ENCODE assay signal across 8 cellular contexts in genomic region chr9:127869310-127870152, GRCh38. TPM values are rescaled to one million over a fixed set of nuclear protein-coding genes. Genes with fewer than 3 reads are reported as not detected.
DNase-seq lines count a peak whose midpoint lies in the region; ATAC-seq and TF ChIP-seq lines count a peak whose summit lies in the region.

No MANE protein-coding gene starts in this region.

- H3K27me3 Mint-ChIP-seq in activated CD4-positive, alpha-beta T cell treated with anti-CD3 and anti-CD28 coated beads, Interleukin-2, amount 10 ng/mL, durations not matched to agents 7 days and 5 days, result no peaks in the 10 kb centered on the region

- peaks cover 0 to 13% (median 6%) of the 10 kb centered on the region in 4 donors for H3K4me1 ChIP-seq in right lobe of liver

- POLR2A ChIA-PET in activated CD4-positive, alpha-beta T cell treated with anti-CD3 and anti-CD28 coated beads, Interleukin-2, amount 10 ng/mL, durations not matched to agents 7 days and 5 days (lab: Charles Lee), result no interaction called here

- H3K27ac ChIP-seq in coronary artery (peak overlapping the region; percentile 50 to 73), right lobe of liver (no peak overlapping the region)

- peaks cover 0 to 5% (median 2%) of the 10 kb centered on the region in 4 donors for H3K36me3 ChIP-seq in right lobe of liver

- CTCF ChIA-PET in activated CD4-positive, alpha-beta T cell treated with anti-CD3 and anti-CD28 coated beads, Interleukin-2, amount 10 ng/mL, durations not matched to agents 7 days and 5 days (lab: Charles Lee), result interaction anchor here (0.5 to 3.0 kb wide), 58 partner anchors 9 to 1562 kb away, joined by 3 to 19 read pairs (median 4); partner anchors contain the start of genes CDK9, ENG, PIP5KL1 and PTRH1

- H3K27me3 ChIP-seq in right lobe of liver, result no peaks in the 10 kb centered on the region

- DNase-seq in DMS79 (lab: John Stamatoyannopoulos, UW) (peak; percentile 29), NCI-H524 treated with DMSO at 0.1 percent for 48 hours (lab: John Stamatoyannopoulos, UW) (peak; percentile 17), coronary artery (ENCODE audit: low spot score) (peak; percentile 93), right lobe of liver (peak; percentile 86 to 91 (median 90))
- DNase-seq in activated CD4-positive, alpha-beta T cell treated with anti-CD3 and anti-CD28 coated beads, Interleukin-2, amount 10 ng/mL, durations not matched to agents 7 days and 5 days, result peak; percentile 84
- DNase-seq in stimulated activated CD4-positive, alpha-beta T cell treated with anti-CD3 and anti-CD28 coated beads, TNF-alpha, amount 100 ng/mL, for 4 hours (ENCODE audit: low read depth in 3 of 3), result peak; percentile 56 to 74 (median 66)

- H3K27ac Mint-ChIP-seq in activated CD4-positive, alpha-beta T cell treated with anti-CD3 and anti-CD28 coated beads, Interleukin-2, amount 10 ng/mL, durations not matched to agents 7 days and 5 days, result no peak overlapping the region

- H3K4me3 ChIP-seq in coronary artery, result no peak overlapping the region
- H3K4me3 ChIP-seq in right lobe of liver, result no peak overlapping the region

- H3K4me1 Mint-ChIP-seq in activated CD4-positive, alpha-beta T cell treated with anti-CD3 and anti-CD28 coated beads, Interleukin-2, amount 10 ng/mL, durations not matched to agents 7 days and 5 days, result peaks cover 17% of the 10 kb centered on the region

- no peaks in the 10 kb centered on the region for H3K9me3 ChIP-seq in right lobe of liver

- TF ChIP-seq CTCF in coronary artery (IDR thresholded peaks at IDR 0.05) (peak; percentile 78), right lobe of liver (IDR thresholded peaks at IDR 0.05) (peak; percentile 83 to 94 (median 86))

- H3K9me3 Mint-ChIP-seq in activated CD4-positive, alpha-beta T cell treated with anti-CD3 and anti-CD28 coated beads, Interleukin-2, amount 10 ng/mL, durations not matched to agents 7 days and 5 days, result no peaks in the 10 kb centered on the region

- intact Hi-C loops in right lobe of liver (cut with DNase I), result loop anchor here (10.0 kb wide), 2 partner anchors 55 to 135 kb away; partner anchors contain the start of gene TOR2A (in 1 of the 2)

- ATAC-seq in HG02852 (IDR thresholded peaks at IDR 0.05; ENCODE audit: unreplicated experiment), result peak; percentile 47
- ATAC-seq in right lobe of liver, result peak; percentile 83 to 92 (median 86)
- ATAC-seq in HG02759 (IDR thresholded peaks at IDR 0.05; ENCODE audit: unreplicated experiment), result no peak

- TF ChIP-seq POLR2A in right lobe of liver (IDR thresholded peaks at IDR 0.05), result no peak

- peaks cover 16% of the 10 kb centered on the region for H3K36me3 Mint-ChIP-seq in activated CD4-positive, alpha-beta T cell treated with anti-CD3 and anti-CD28 coated beads, Interleukin-2, amount 10 ng/mL, durations not matched to agents 7 days and 5 days (ENCODE audit: low read depth)

- WGBS in right lobe of liver (ENCODE audit: insufficient coverage, low coverage, low lambda C conversion rate, missing lambda C conversion rate), result no CpG with 5 or more reads among the region's 18 CpGs

- no peak overlapping the region for H3K4me3 Mint-ChIP-seq in activated CD4-positive, alpha-beta T cell treated with anti-CD3 and anti-CD28 coated beads, Interleukin-2, amount 10 ng/mL, durations not matched to agents 7 days and 5 days

RNA-seq across cellular contexts. Expression of gene AK1, which starts 7.9 kb away (rescaled TPM):
- 10 to 100 TPM; 53.7 to 62.3 TPM for total RNA-seq in activated CD4-positive, alpha-beta T cell treated with anti-CD3 and anti-CD28 coated beads, Interleukin-2, amount 10 ng/mL, durations not matched to agents 7 days and 5 days
- 10 to 100 TPM; 31.4 to 78.6 (median 51.7) TPM for total RNA-seq in right lobe of liver

RNA-seq across cellular contexts. Expression of gene ENG, which starts 15.1 kb away (rescaled TPM):
- total RNA-seq in activated CD4-positive, alpha-beta T cell treated with anti-CD3 and anti-CD28 coated beads, Interleukin-2, amount 10 ng/mL, durations not matched to agents 7 days and 5 days, result 10 to 100 TPM; 17.2 to 17.3 TPM
- total RNA-seq in right lobe of liver, result 10 to 100 TPM; 27.4 to 90.1 (median 54.1) TPM

RNA-seq across cellular contexts. Expression of gene ST6GALNAC6, which starts 29.9 kb away (rescaled TPM):
- total RNA-seq in activated CD4-positive, alpha-beta T cell treated with anti-CD3 and anti-CD28 coated beads, Interleukin-2, amount 10 ng/mL, durations not matched to agents 7 days and 5 days, result 100 to 1,000 TPM; 100 to 122 TPM
- 10 to 100 TPM; 22.5 to 40.3 (median 29.8) TPM for total RNA-seq in right lobe of liver

RNA-seq across cellular contexts. Expression of gene ST6GALNAC4, which starts 47.3 kb away (rescaled TPM):
- total RNA-seq in activated CD4-positive, alpha-beta T cell treated with anti-CD3 and anti-CD28 coated beads, Interleukin-2, amount 10 ng/mL, durations not matched to agents 7 days and 5 days, result 10 to 100 TPM; 16.8 to 22.4 TPM
- total RNA-seq in right lobe of liver, result 10 to 100 TPM in 3 of 6 experiments, 1 to 10 TPM in 3; 3.2 to 23.8 (median 11.2) TPM

Comparison
In these comparisons a context has a peak if more than half of its experiments do, and no peak if none do; other contexts are left out.
1. DNase-seq: peak in every context shown above with its lines; median percentile 93 in coronary artery; 90 in right lobe of liver; 84 in activated CD4-positive, alpha-beta T cell treated with anti-CD3 and anti-CD28 coated beads, Interleukin-2, amount 10 ng/mL, durations not matched to agents 7 days and 5 days; 66 in stimulated activated CD4-positive, alpha-beta T cell treated with anti-CD3 and anti-CD28 coated beads, TNF-alpha, amount 100 ng/mL, for 4 hours; 29 in DMS79; 17 in NCI-H524 treated with DMSO at 0.1 percent for 48 hours.
2. H3K27ac ChIP-seq: peak in coronary artery (2 of 2); none in right lobe of liver (0 of 3).